Comparison of ENCODE assay signal across 16 cellular contexts in the genomic region with DNA sequence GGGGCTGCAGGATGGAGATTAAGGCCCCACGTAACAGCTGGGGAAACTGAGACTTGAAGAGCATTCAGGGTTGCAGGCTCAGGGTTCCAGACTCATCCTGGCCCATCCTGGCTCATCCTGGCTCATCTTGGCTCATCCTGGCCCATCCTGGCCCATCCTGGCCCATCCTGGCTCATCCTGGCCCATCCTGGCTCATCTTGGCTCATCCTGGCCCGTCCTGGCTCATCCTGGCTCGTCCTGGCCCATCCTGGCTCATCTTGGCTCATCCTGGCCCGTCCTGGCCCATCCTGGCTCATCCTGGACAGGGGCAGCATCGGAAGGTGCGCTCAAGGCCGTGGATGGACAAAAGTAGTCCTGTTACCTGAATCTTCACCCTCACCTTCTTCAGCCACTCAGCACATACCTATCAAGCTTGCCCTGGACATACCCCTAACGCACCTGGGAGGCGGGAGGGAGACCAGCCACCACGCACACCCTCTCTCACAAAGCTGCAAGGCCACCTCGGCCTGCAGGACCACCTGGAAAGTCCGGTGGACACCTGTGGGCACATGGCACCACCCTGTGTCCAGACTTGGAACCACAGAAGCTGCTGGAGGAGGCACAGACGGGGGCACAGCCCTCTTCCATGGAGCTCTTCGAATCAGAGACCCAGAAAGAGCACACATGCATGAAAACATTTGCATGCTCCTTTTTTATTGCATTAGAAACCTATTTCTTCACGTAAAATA. TPM values are rescaled to one million over a fixed set of nuclear protein-coding genes. Genes with fewer than 3 reads are reported as not detected.
DNase-seq lines count a peak whose midpoint lies in the region; ATAC-seq and TF ChIP-seq lines count a peak whose summit lies in the region.
"Had no signal": no experiment of that assay in that cellular context is flagged by ENCODE, and none has a peak within 500 bp of the region (broad histone marks: within the 10 kb centered on the region; RNA-seq: fewer than 3 reads in every experiment).

No MANE protein-coding gene starts in this region.

- no peak overlapping the region for H3K4me3 ChIP-seq in GM12865 (ENCODE audit: low read depth, low read length)
- peak overlapping the region; percentile 17; the same call in 1 of the 2 replicates for H3K4me3 ChIP-seq in OCI-LY3 (ENCODE audit: low read length)
- no peak overlapping the region for H3K4me3 ChIP-seq in fibroblast of villous mesenchyme (ENCODE audit: low read depth, low read length)
- H3K4me3 ChIP-seq: adrenal gland, BLaER1, neural progenitor cell, spleen, vagina had no signal

- no peaks in the 10 kb centered on the region for H3K27me3 ChIP-seq in OCI-LY3 (ENCODE audit: low read depth, low read length)
- H3K27me3 ChIP-seq: adrenal gland, BLaER1, neural progenitor cell, spleen, vagina had no signal

- peak overlapping the region; percentile 86 for H2AFZ ChIP-seq in OCI-LY3 (ENCODE audit: low read depth, low read length)
- H2AFZ ChIP-seq: neural progenitor cell had no signal

- no peaks in the 10 kb centered on the region for H3K79me2 ChIP-seq in OCI-LY3 (ENCODE audit: low read length)

- H4K20me1 ChIP-seq in OCI-LY3 (ENCODE audit: insufficient read depth, low read length), result no peaks in the 10 kb centered on the region
- H4K20me1 ChIP-seq: BLaER1 had no signal

- H3K9ac ChIP-seq in OCI-LY3 (ENCODE audit: low read length), result peak overlapping the region; percentile 38; the same call in 1 of the 2 replicates
- H3K9ac ChIP-seq: BLaER1, neural progenitor cell had no signal

- peak overlapping the region; percentile 63 for H3K4me2 ChIP-seq in OCI-LY3 (ENCODE audit: low read length)
- H3K4me2 ChIP-seq: BLaER1, neural progenitor cell had no signal

- peak; percentile 19 for TF ChIP-seq CTCF in GM12865 (IDR thresholded peaks at IDR 0.05; ENCODE audit: insufficient read depth, low read depth, low read length, missing control alignments)
- TF ChIP-seq CTCF in OCI-LY3 (IDR thresholded peaks at IDR 0.05; ENCODE audit: low read depth, low read length), result peak; percentile 38
- TF ChIP-seq CTCF in fibroblast of villous mesenchyme (IDR thresholded peaks at IDR 0.05; ENCODE audit: insufficient read depth, low read depth, low read length), result peak; percentile 22

- DNase-seq in 8988T, result peak; percentile 68
- DNase-seq in GM12865 (ENCODE audit: low read depth), result peak; percentile 30
- DNase-seq in fibroblast of villous mesenchyme (ENCODE audit: low read depth), result no peak
- no peak for DNase-seq in amygdala (lab: John Stamatoyannopoulos, UW)
- no peak for DNase-seq in activated gamma-delta T cell treated with Interleukin-2 at 50 U/mL for 16 hours
- no peak for DNase-seq in stimulated activated CD4-positive, alpha-beta T cell treated with anti-CD3 and anti-CD28 coated beads, Interleukin-4, amount 100 ng/mL, for 24 hours
- DNase-seq: left ventricle myocardium superior, spleen had no signal

- ATAC-seq in esophagus mucosa, result no peak
- ATAC-seq: left ventricle myocardium superior, Right ventricle myocardium inferior had no signal

- peaks cover 22% of the 10 kb centered on the region for H3K4me1 ChIP-seq in OCI-LY3 (ENCODE audit: low read length)
- H3K4me1 ChIP-seq: adrenal gland, neural progenitor cell, vagina had no signal

- H3K9me3 ChIP-seq in OCI-LY3 (ENCODE audit: insufficient read depth, low read length), result no peaks in the 10 kb centered on the region
- H3K9me3 ChIP-seq: adrenal gland, vagina had no signal

- H3K27ac ChIP-seq in OCI-LY3 (ENCODE audit: low read length), result peak overlapping the region; percentile 47
- H3K27ac ChIP-seq: adrenal gland, neural progenitor cell, spleen, vagina had no signal

- H3K36me3 ChIP-seq in OCI-LY3 (replicated peaks; ENCODE audit: low read depth, low read length), result peaks cover 10% of the 10 kb centered on the region
- H3K36me3 ChIP-seq: neural progenitor cell had no signal

RNA-seq across cellular contexts. Expression of gene NLRP6, which starts 20.3 kb away (rescaled TPM):
- total RNA-seq in fibroblast of villous mesenchyme (not detected in 2 replicates), esophagus mucosa (0.12 TPM)
- total RNA-seq: LHCN-M2 had no signal

RNA-seq across cellular contexts. Expression of gene PSMD13, which starts 21.2 kb away (rescaled TPM):
- 130 and 140 TPM in 2 replicates for total RNA-seq in fibroblast of villous mesenchyme
- total RNA-seq in esophagus mucosa, result 81.8 TPM

RNA-seq across cellular contexts. Expression of gene SIRT3, which starts 21.8 kb away (rescaled TPM):
- total RNA-seq in fibroblast of villous mesenchyme (10.3 and 10.4 TPM in 2 replicates), esophagus mucosa (6.2 TPM)

RNA-seq across cellular contexts. Expression of gene PGGHG, which starts 31.0 kb away (rescaled TPM):
- total RNA-seq in fibroblast of villous mesenchyme (7.8 and 10.6 TPM in 2 replicates), esophagus mucosa (2.4 TPM)

RNA-seq across cellular contexts. Expression of gene IFITM5, which starts 41.4 kb away (rescaled TPM):
- total RNA-seq in fibroblast of villous mesenchyme (not detected in 2 replicates), esophagus mucosa (not detected)
- total RNA-seq: adrenal gland, left ventricle myocardium superior, LHCN-M2, Right ventricle myocardium inferior, spleen, vagina had no signal

Comparison
In these comparisons a context has a peak if more than half of its experiments do, and no peak if none do; other contexts are left out.
1. DNase-seq: peak in 8988T (single experiment) and GM12865 (single experiment); none in fibroblast of villous mesenchyme (single experiment), amygdala (0 of 56), activated gamma-delta T cell treated with Interleukin-2 at 50 U/mL for 16 hours (single experiment) and stimulated activated CD4-positive, alpha-beta T cell treated with anti-CD3 and anti-CD28 coated beads, Interleukin-4, amount 100 ng/mL, for 24 hours (single experiment).
2. Peak in every context shown above with its lines, with median percentiles within 50 percentile points of each other: CTCF ChIP-seq.